ENCODE assay signal across 8 cellular contexts in genomic region chr17:3738562-3739295, GRCh38. TPM values are rescaled to one million over a fixed set of nuclear protein-coding genes. Genes with fewer than 3 reads are reported as not detected.
DNase-seq lines count a peak whose midpoint lies in the region; ATAC-seq and TF ChIP-seq lines count a peak whose summit lies in the region.

No MANE protein-coding gene starts in this region.

- no peaks in the 10 kb centered on the region for H3K27me3 ChIP-seq in foreskin keratinocyte

- no peak overlapping the region for H3K27ac ChIP-seq in foreskin keratinocyte

- peak; percentile 87 for ATAC-seq in foreskin keratinocyte
- ATAC-seq in HG02973 (IDR thresholded peaks at IDR 0.05; ENCODE audit: unreplicated experiment), result no peak
- no peak for ATAC-seq in HG03045 (IDR thresholded peaks at IDR 0.05; ENCODE audit: unreplicated experiment)
- ATAC-seq in HG03025 (IDR thresholded peaks at IDR 0.05; ENCODE audit: low FRiP score, unreplicated experiment), result no peak

- H3K4me3 ChIP-seq in retinal pigment epithelial cell (ENCODE audit: low read length), result peak overlapping the region; percentile 41

- no peak for TF ChIP-seq CTCF in foreskin keratinocyte (conservative IDR thresholded peaks at IDR 0.05)
- TF ChIP-seq CTCF in retinal pigment epithelial cell (conservative IDR thresholded peaks at IDR 0.05; ENCODE audit: low read depth, low read length), result no peak

- H3K4me1 ChIP-seq in foreskin keratinocyte, result no peaks in the 10 kb centered on the region

- DNase-seq in NCI-H345 (lab: John Stamatoyannopoulos, UW), result peak; percentile 10
- no peak for DNase-seq in NCI-H345 treated with DMSO at 0.1 percent for 48 hours (lab: John Stamatoyannopoulos, UW; ENCODE audit: unreplicated experiment)
- peak; percentile 67 for DNase-seq in activated T-cell treated with anti-CD3 and anti-CD28 coated beads, Interleukin-2, amount 50 U/mL, for 1 hour
- DNase-seq in foreskin keratinocyte, result peak; percentile 55 to 73
- DNase-seq in retinal pigment epithelial cell (ENCODE audit: low read depth), result peak; percentile 40

RNA-seq across cellular contexts. Expression of gene HASPIN, which starts 15.0 kb away (rescaled TPM):
- 13.6 and 15.9 TPM in 2 replicates for total RNA-seq in foreskin keratinocyte
- 2.8 and 4.1 TPM in 2 replicates for polyA plus RNA-seq in foreskin keratinocyte

RNA-seq across cellular contexts. Expression of gene P2RX5, which starts 42.8 kb away (rescaled TPM):
- 0.14 and 0.82 TPM in 2 replicates for total RNA-seq in foreskin keratinocyte
- 0.49 and 0.88 TPM in 2 replicates for polyA plus RNA-seq in foreskin keratinocyte
